Comparison of ENCODE assay signal across 18 cellular contexts in the genomic region with DNA sequence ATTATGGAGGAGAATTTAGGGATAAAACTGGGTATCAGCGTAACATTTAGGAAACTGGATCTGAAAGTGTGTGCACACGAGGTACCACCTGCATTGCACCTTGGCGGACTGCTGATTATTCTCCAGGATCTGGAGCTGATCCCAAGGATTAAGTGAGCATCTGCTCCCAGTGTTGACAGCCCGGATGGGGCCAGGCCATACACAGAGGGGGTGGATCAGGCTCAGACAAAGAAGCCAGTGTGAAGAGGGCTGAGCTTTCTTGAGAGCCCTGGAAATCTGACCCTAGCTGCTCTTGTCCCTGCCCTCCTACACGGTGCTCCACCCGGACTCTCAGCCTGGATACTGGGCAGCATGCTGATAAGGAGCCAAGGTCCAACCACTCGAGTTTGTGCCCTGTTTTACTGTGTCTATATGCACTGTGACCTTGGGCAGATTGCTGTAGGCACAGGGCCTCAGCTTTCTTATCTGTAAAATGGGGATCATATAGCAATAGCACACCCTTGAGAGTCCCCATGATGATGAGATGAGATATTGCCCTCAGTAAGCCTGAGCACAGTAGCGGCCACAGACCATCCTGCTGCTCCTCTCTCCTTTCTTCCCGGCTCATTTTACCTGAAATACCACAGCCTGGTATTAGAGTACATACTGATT.
DNase-seq lines count a peak whose midpoint lies in the region; ATAC-seq, FAIRE-seq and TF ChIP-seq lines count a peak whose summit lies in the region.
"Had no signal": no experiment of that assay in that cellular context is flagged by ENCODE, and none has a peak within 500 bp of the region (broad histone marks: within the 10 kb centered on the region; RNA-seq: fewer than 3 reads in every experiment).

No MANE protein-coding gene starts in this region.

- H3K9me2 ChIP-seq in hepatocyte (replicated peaks; ENCODE audit: insufficient read depth), result no peaks in the 10 kb centered on the region

- in situ Hi-C loops in KBM-7 (cut with MboI; ENCODE audit: low pct_unique_long_range_greater_than_20kb, low sequenced_read_pairs), result no loop called here

- TF ChIP-seq CTCF in D721Med (IDR thresholded peaks at IDR 0.05; ENCODE audit: insufficient read depth, missing control alignments), result no peak
- TF ChIP-seq CTCF in hepatocyte (IDR thresholded peaks at IDR 0.05; ENCODE audit: poor library complexity), result no peak

- H3K4me2 ChIP-seq in hepatocyte, result no peak overlapping the region
- H3K4me2 ChIP-seq: A549, BLaER1 had no signal

- H3K27me3 ChIP-seq in hepatocyte, result no peaks in the 10 kb centered on the region
- H3K27me3 ChIP-seq: BLaER1 had no signal

- WGBS in hepatocyte (ENCODE audit: low lambda C conversion rate, missing lambda C conversion rate), result 56% methylated on average over 9 of the region's 9 CpGs

- FAIRE-seq in D721Med (lab: Jason Lieb, UNC), result peak; percentile 98
- FAIRE-seq: A549, H1, K562 had no signal

- DNase-seq in D721Med (ENCODE audit: insufficient read length, low spot score) (peak; percentile 39), NCI-H2171 (lab: John Stamatoyannopoulos, UW) (peak; percentile 45), SK-N-DZ (ENCODE audit: low spot score) (peak; percentile 8), hepatocyte (ENCODE audit: low spot score) (peak; percentile 16), KBM-7 (no peak), 8988T (no peak)
- DNase-seq in activated CD4-positive, alpha-beta T cell treated with anti-CD3 and anti-CD28 coated beads for 1 hour, result no peak
- DNase-seq: CD4-positive, alpha-beta memory T cell; DMS79; NCI-H1105; NCI-H1694 treated with DMSO at 0.1 percent for 48 hours; NCI-H345; SHP77 treated with DMSO at 0.1 percent for 48 hours had no signal

- no peaks in the 10 kb centered on the region for H3K36me3 ChIP-seq in hepatocyte (replicated peaks; ENCODE audit: insufficient read depth, low read depth)
- H3K36me3 ChIP-seq: BLaER1 had no signal

- no peak overlapping the region for H2AFZ ChIP-seq in hepatocyte

- ATAC-seq in HG03280 (IDR thresholded peaks at IDR 0.05; ENCODE audit: unreplicated experiment), result no peak
- ATAC-seq: A549, K562 had no signal

- no peaks in the 10 kb centered on the region for H4K20me1 ChIP-seq in hepatocyte (ENCODE audit: insufficient read depth, poor library complexity, severe bottlenecking)
- H4K20me1 ChIP-seq: BLaER1 had no signal

- H3K4me1 ChIP-seq in hepatocyte (ENCODE audit: insufficient read depth), result no peaks in the 10 kb centered on the region
- H3K4me1 ChIP-seq: A549, BLaER1 had no signal

- H3K4me3 ChIP-seq in hepatocyte, result no peak overlapping the region
- H3K4me3 ChIP-seq: A549, BLaER1, K562 had no signal

- H3K27ac ChIP-seq in hepatocyte, result no peak overlapping the region
- H3K27ac ChIP-seq: A549, BLaER1 had no signal

- H3K9me3 ChIP-seq in hepatocyte (ENCODE audit: low read depth), result no peaks in the 10 kb centered on the region
- H3K9me3 ChIP-seq: A549, BLaER1 had no signal

- no peaks in the 10 kb centered on the region for H3K79me2 ChIP-seq in hepatocyte

Comparison
In these comparisons a context has a peak if more than half of its experiments do, and no peak if none do; other contexts are left out.
1. DNase-seq: peak in D721Med (single experiment), NCI-H2171 (single experiment), SK-N-DZ (single experiment) and hepatocyte (single experiment); none in activated CD4-positive, alpha-beta T cell treated with anti-CD3 and anti-CD28 coated beads for 1 hour (single experiment), KBM-7 (single experiment) and 8988T (single experiment).